8 cellular contexts compared by ENCODE assay signal in the genomic region with DNA sequence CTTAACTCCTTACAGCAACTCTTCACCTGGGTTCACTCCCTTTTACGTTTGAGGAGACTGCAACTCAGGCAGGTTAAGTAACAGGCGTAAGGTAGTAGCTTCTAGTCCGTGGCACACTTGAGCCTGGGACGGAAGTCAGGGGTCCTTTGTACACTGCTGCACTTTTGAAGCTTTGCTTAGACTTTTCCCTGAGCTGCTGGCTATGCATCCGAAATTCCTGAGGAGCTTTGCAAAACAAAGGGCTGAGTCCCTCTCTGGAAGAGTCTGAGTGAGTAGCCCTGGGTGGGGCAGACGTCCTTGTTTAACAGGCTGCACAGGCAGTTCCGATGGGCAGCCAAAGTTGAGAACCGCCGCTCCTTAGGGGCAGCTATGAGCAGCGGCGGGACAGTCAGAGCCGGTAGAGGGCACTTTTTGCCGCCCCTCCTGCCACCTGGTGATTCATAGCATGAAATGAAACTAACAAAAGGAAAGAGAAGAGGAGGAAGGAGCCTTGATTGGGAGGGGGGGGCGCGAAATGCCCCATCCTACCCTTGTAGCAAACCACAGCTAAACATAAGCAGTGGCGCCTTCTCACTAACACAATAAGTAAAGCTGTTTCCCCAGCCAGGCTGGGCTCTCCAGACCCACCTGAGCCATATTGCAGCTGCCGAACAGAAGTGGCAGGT. TPM values are rescaled to one million over a fixed set of nuclear protein-coding genes. Genes with fewer than 3 reads are reported as not detected.
A peak's percentile ranks its signal among the peaks of the same experiment; 100 is the strongest.
DNase-seq lines count a peak whose midpoint lies in the region; ATAC-seq and TF ChIP-seq lines count a peak whose summit lies in the region.

No MANE protein-coding gene starts in this region.

- peaks cover 7% of the 10 kb centered on the region for H4K20me1 ChIP-seq in PC-3 (ENCODE audit: low read length)
- H4K20me1 ChIP-seq in neural progenitor cell (ENCODE audit: low read depth) = peaks cover 26% of the 10 kb centered on the region

- H3K9me2 ChIP-seq in PC-3 (replicated peaks; ENCODE audit: low read length) = no peaks in the 10 kb centered on the region

- H3K9me3 Mint-ChIP-seq in neural progenitor cell = no peaks in the 10 kb centered on the region

- peaks cover 10% of the 10 kb centered on the region for H3K36me3 Mint-ChIP-seq in neural progenitor cell

- peaks cover 7% of the 10 kb centered on the region for H3F3A ChIP-seq in PC-3 (ENCODE audit: low read length, unreplicated experiment)
- peaks cover 31% of the 10 kb centered on the region for H3F3A ChIP-seq in neural progenitor cell (ENCODE audit: low read depth)

- H3K27ac ChIP-seq in PC-3 (ENCODE audit: low read length) = peak overlapping the region; percentile 73
- peak overlapping the region; percentile 49 for H3K27ac ChIP-seq in neural progenitor cell

- H3K79me2 ChIP-seq in PC-3 (ENCODE audit: low read length) = peaks cover 61% of the 10 kb centered on the region
- peaks cover 38% of the 10 kb centered on the region for H3K79me2 ChIP-seq in neural progenitor cell (ENCODE audit: low read depth)

- H3K4me1 ChIP-seq in PC-3 (ENCODE audit: insufficient read depth, low read length) (peaks cover 36% of the 10 kb centered on the region), neural progenitor cell (peaks cover 19% of the 10 kb centered on the region)

- peak overlapping the region; percentile 97 for H2AFZ ChIP-seq in PC-3 (ENCODE audit: low read length)
- H2AFZ ChIP-seq in neural progenitor cell (replicated peaks) = peak overlapping the region; percentile 23

- peak overlapping the region; percentile 89 for H3K9ac ChIP-seq in PC-3 (ENCODE audit: low read length)
- no peak overlapping the region for H3K9ac ChIP-seq in neural progenitor cell

- peaks cover 16% of the 10 kb centered on the region; the same call in 1 of the 2 replicates for H3K36me3 ChIP-seq in PC-3 (ENCODE audit: low read depth, low read length)
- no peaks in the 10 kb centered on the region for H3K36me3 ChIP-seq in neural progenitor cell

- H3K27me3 Mint-ChIP-seq in neural progenitor cell (ENCODE audit: insufficient read depth, low read depth) = peaks cover 10% of the 10 kb centered on the region

- DNase-seq in NCI-H2107 treated with DMSO at 0.1 percent for 48 hours (lab: John Stamatoyannopoulos, UW; ENCODE audit: unreplicated experiment) (peak; percentile 56), NCI-H2107 (lab: John Stamatoyannopoulos, UW) (no peak), PC-3 (peak; percentile 95), fibroblast of peridontal ligament (ENCODE audit: extremely low read depth) (peak; percentile 52), neural progenitor cell (ENCODE audit: low spot score) (peak; percentile 94), superior temporal gyrus (ENCODE audit: extremely low spot score) (peak; percentile 47)
- DNase-seq in activated T-cell treated with anti-CD3 and anti-CD28 coated beads, Interleukin-2, amount 50 U/mL, for 48 hours = peak; percentile 79 to 80

- H3K4me1 Mint-ChIP-seq in neural progenitor cell = peaks cover 57% of the 10 kb centered on the region

- H3K27me3 ChIP-seq in PC-3 (ENCODE audit: low read length) (no peaks in the 10 kb centered on the region), neural progenitor cell (peaks cover 15% of the 10 kb centered on the region)

- peak overlapping the region; percentile 93 for H3K4me2 ChIP-seq in PC-3 (ENCODE audit: low read length)
- peak overlapping the region; percentile 90 for H3K4me2 ChIP-seq in neural progenitor cell

- no peaks in the 10 kb centered on the region for H3K9me3 ChIP-seq in PC-3 (ENCODE audit: low read length)
- no peaks in the 10 kb centered on the region for H3K9me3 ChIP-seq in neural progenitor cell (ENCODE audit: low read depth)

- TSS peak; percentile 38 for BruUV-seq in PC-3 (replicated peaks; lab: Mats Ljungman, UMichigan)

- intact Hi-C loops in PC-3 (cut with micrococcal nuclease) = loop anchor here (1.0 to 5.0 kb wide), 5 partner anchors 9 to 272 kb away; a partner anchor contains a TSS

- CTCF ChIA-PET in PC-3 (lab: Charles Lee) = interaction anchor here (0.6 to 1.2 kb wide), 9 partner anchors 16 to 261 kb away, joined by 3 to 7 read pairs (median 4); no protein-coding TSS in a partner anchor

- peak overlapping the region; percentile 98 for H3K4me3 Mint-ChIP-seq in neural progenitor cell

- POLR2A ChIA-PET in PC-3 (lab: Charles Lee; ENCODE audit: unreplicated experiment) = no interaction called here

- peak overlapping the region; percentile 73 for H3K4me3 ChIP-seq in PC-3 (ENCODE audit: low read length)
- peak overlapping the region; percentile 59 for H3K4me3 ChIP-seq in neural progenitor cell

- H3K27ac Mint-ChIP-seq in neural progenitor cell = peak overlapping the region; percentile 96

- ATAC-seq in HG02884 (IDR thresholded peaks at IDR 0.05; ENCODE audit: unreplicated experiment) = peak; percentile 44
- peak; percentile 77 for ATAC-seq in PC-3

- peak; percentile 77 for TF ChIP-seq CTCF in PC-3 (conservative IDR thresholded peaks at IDR 0.05; ENCODE audit: low read depth, low read length)
- peak; percentile 45 for TF ChIP-seq CTCF in neural progenitor cell (IDR thresholded peaks at IDR 0.05)

RNA-seq across cellular contexts. Expression of a gene that starts 1.4 kb away (rescaled TPM):
- total RNA-seq in PC-3 (2014; rRNA removed) = 165 and 202 TPM in 2 replicates
- total RNA-seq in neural progenitor cell (ENCODE audit: low replicate concordance) = 22.4 and 23.6 TPM in 2 replicates

RNA-seq across cellular contexts. Expression of a gene that starts 8.9 kb away (rescaled TPM):
- total RNA-seq in PC-3 (2014; rRNA removed) = 84.2 and 88.1 TPM in 2 replicates
- total RNA-seq in neural progenitor cell (ENCODE audit: low replicate concordance) = 34.0 and 77.2 TPM in 2 replicates

RNA-seq across cellular contexts. Expression of a gene that starts 9.0 kb away (rescaled TPM):
- total RNA-seq in PC-3 (2014; rRNA removed) (165 and 177 TPM in 2 replicates), neural progenitor cell (ENCODE audit: low replicate concordance) (34.5 and 72.7 TPM in 2 replicates)

RNA-seq across cellular contexts. Expression of a gene that starts 36.6 kb away (rescaled TPM):
- total RNA-seq in PC-3 (2014; rRNA removed) (not detected in 2 replicates), neural progenitor cell (ENCODE audit: low replicate concordance) (1.4 and 3.3 TPM in 2 replicates)

RNA-seq across cellular contexts. Expression of a gene that starts 48.0 kb away (rescaled TPM):
- total RNA-seq in PC-3 (2014; rRNA removed) (not detected in 2 replicates), neural progenitor cell (ENCODE audit: low replicate concordance) (not detected in 2 replicates)
